29 cellular contexts compared by ENCODE assay signal in the genomic region with DNA sequence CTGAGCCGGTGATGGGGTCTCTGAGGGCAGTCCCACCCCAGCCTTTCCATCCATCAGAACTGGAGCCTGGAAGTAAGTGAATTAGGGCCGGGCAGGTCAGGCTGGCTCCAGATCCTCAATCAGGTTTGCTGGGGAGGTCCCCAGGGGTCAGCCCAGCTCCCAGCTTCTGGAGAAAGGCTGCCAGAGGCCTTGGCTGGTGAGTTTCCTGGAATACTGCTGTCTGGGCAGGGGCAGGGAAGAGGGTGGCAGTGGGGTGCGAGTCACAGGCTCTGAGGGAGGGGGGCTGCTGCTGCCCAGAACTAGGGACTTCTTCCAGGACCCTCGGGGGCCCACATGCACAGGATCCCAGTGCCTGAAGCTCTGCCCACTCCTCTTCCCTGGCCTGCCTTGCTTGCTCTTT.
DNase-seq lines count a peak whose midpoint lies in the region; ATAC-seq and TF ChIP-seq lines count a peak whose summit lies in the region.
"Had no signal": no experiment of that assay in that cellular context is flagged by ENCODE, and none has a peak within 500 bp of the region (broad histone marks: within the 10 kb centered on the region; RNA-seq: fewer than 3 reads in every experiment).

No MANE protein-coding gene starts in this region.

- WGBS in gastroesophageal sphincter (ENCODE audit: low coverage in 1 of 2), 2 donors, result no CpG with 5 or more reads among the region's 4 CpGs

- TF ChIP-seq POLR2A in gastroesophageal sphincter (IDR thresholded peaks at IDR 0.05), result no peak

- H3K27me3 ChIP-seq in BE2C (no peaks in the 10 kb centered on the region), gastroesophageal sphincter (no peaks in the 10 kb centered on the region)
- H3K27me3 ChIP-seq: ascending aorta, BLaER1 had no signal

- DNase-seq in BE2C (peak; percentile 38), GM13976 (ENCODE audit: low spot score) (peak; percentile 3), posterior vena cava (ENCODE audit: low spot score) (peak; percentile 44), SW 1271 (lab: John Stamatoyannopoulos, UW) (no peak)
- DNase-seq in activated T-cell treated with anti-CD3 and anti-CD28 coated beads, Interleukin-2, amount 50 U/mL, for 48 hours, result no peak
- DNase-seq: ACHN; activated CD4-positive, alpha-beta T cell treated with anti-CD3 and anti-CD28 coated beads for 36 hours; activated gamma-delta T cell treated with Interleukin-2 at 50 U/mL for 16 hours; activated naive CD8-positive, alpha-beta T cell treated with anti-CD3 and anti-CD28 coated beads, Interleukin-2, amount 10 ng/mL, durations not matched to agents 7 days and 5 days; activated T-cell treated with anti-CD3 and anti-CD28 coated beads, Interleukin-2, amount 50 U/mL, for 24 hours; effector memory CD8-positive, alpha-beta T cell; erythroblast; islet precursor cell; Kasumi-1; NCI-H1417 treated with DMSO at 0.1 percent for 48 hours; NCI-H2107; NCI-H345; PC-9; SHP77; small intestine; stimulated activated CD4-positive, alpha-beta T cell treated with anti-CD3 and anti-CD28 coated beads, Interleukin-1b, Interleukin-23, amount 100 ng/mL, for 48 hours had no signal

- in situ Hi-C loops in GM13976 (cut with MboI; ENCODE audit: low sequenced_read_pairs, unreplicated experiment), result no loop called here

- peaks cover 9% of the 10 kb centered on the region for H3K4me1 ChIP-seq in BE2C
- peaks cover 0 to 27% (median 4%) of the 10 kb centered on the region in 3 donors for H3K4me1 ChIP-seq in gastroesophageal sphincter
- H3K4me1 ChIP-seq: ascending aorta, BLaER1 had no signal

- TF ChIP-seq EP300 in gastroesophageal sphincter (IDR thresholded peaks at IDR 0.05), result no peak

- H3K4me3 ChIP-seq in BE2C (ENCODE audit: low read depth, low read length) (no peak overlapping the region), gastroesophageal sphincter (no peak overlapping the region)
- H3K4me3 ChIP-seq: ascending aorta, BLaER1, PC-9 had no signal

- H3K9me3 ChIP-seq in BE2C, result no peaks in the 10 kb centered on the region
- H3K9me3 ChIP-seq in gastroesophageal sphincter, result no peaks in the 10 kb centered on the region
- H3K9me3 ChIP-seq: ascending aorta, BLaER1 had no signal

- no peaks in the 10 kb centered on the region for H3K36me3 ChIP-seq in BE2C
- H3K36me3 ChIP-seq in gastroesophageal sphincter, result no peaks in the 10 kb centered on the region
- H3K36me3 ChIP-seq: ascending aorta had no signal

- peak overlapping the region in 3 of 4 donors; percentile 18 to 64 (median 33) for H3K27ac ChIP-seq in gastroesophageal sphincter
- H3K27ac ChIP-seq: ascending aorta, BLaER1, PC-9, VCaP had no signal

- ATAC-seq in gastroesophageal sphincter, result no peak
- no peak for ATAC-seq in HG03280 (IDR thresholded peaks at IDR 0.05; ENCODE audit: unreplicated experiment)
- no peak for ATAC-seq in HG03139 (IDR thresholded peaks at IDR 0.05; ENCODE audit: unreplicated experiment)
- ATAC-seq: activated CD4-positive, alpha-beta T cell treated with anti-CD3 and anti-CD28 coated beads for 36 hours; effector memory CD8-positive, alpha-beta T cell; HCT116; natural killer cell treated with Interleukin-12 subunit alpha and Interleukin-12 subunit beta and Interleukin-15 and Interleukin-18, amount 100 ng/mL, for 72 hours had no signal

- no peak for TF ChIP-seq CTCF in BE2C (IDR thresholded peaks at IDR 0.05; ENCODE audit: low read depth, low read length)
- TF ChIP-seq CTCF in GM13976 (IDR thresholded peaks at IDR 0.05; ENCODE audit: borderline replicate concordance, control extremely low read depth, extremely low read depth, insufficient read depth, missing control alignments), result no peak
- no peak for TF ChIP-seq CTCF in gastroesophageal sphincter (IDR thresholded peaks at IDR 0.05)

- intact Hi-C loops in posterior vena cava (cut with DNase I), result no loop called here

Comparison
In these comparisons a context has a peak if more than half of its experiments do, and no peak if none do; other contexts are left out.
1. DNase-seq: peak in BE2C (single experiment), GM13976 (single experiment) and posterior vena cava (single experiment); none in SW 1271 (0 of 2) and activated T-cell treated with anti-CD3 and anti-CD28 coated beads, Interleukin-2, amount 50 U/mL, for 48 hours (0 of 2).